25 cellular contexts compared by ENCODE assay signal in the genomic region with DNA sequence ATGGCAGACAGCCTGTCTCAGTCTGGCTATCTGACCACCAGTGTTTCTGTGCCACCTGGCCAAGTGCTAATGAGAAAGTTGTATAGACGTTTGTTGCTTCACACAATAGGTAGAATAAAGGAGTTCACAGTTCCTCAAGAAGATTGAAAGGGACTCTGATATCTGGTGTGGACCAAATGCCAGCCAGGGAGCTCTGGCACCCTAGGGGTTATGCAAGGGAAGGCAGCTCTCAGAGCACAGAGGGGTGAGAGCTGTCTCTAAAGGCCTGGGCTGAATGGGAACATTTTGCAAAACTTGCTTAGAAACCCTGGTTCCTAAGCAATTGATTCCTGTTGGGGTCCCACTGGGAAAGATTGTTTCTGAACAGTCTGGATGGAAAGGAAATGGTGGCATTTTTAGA.
"Had no signal": no experiment of that assay in that cellular context is flagged by ENCODE, and none has a peak within 500 bp of the region (broad histone marks: within the 10 kb centered on the region; RNA-seq: fewer than 3 reads in every experiment).

No MANE protein-coding gene starts in this region.

- H3K4me1 Mint-ChIP-seq: nephron had no signal

- H3K27me3 ChIP-seq: body of pancreas, left lung, pancreas, tibial nerve had no signal

- H3K36me3 Mint-ChIP-seq: activated naive CD4-positive, alpha-beta T cell treated with anti-CD3 and anti-CD28 coated beads, Interleukin-2, amount 50 U/mL, for 72 hours had no signal

- H3K4me1 ChIP-seq: body of pancreas, left lung, pancreas, psoas muscle, tibial nerve had no signal

- FAIRE-seq: endothelial cell of umbilical vein, pancreas had no signal

- DNase-seq: activated CD4-positive, alpha-beta T cell treated with anti-CD3 and anti-CD28 coated beads for 4 hours; activated CD4-positive, alpha-beta T cell treated with anti-CD3 and anti-CD28 coated beads, Interleukin-2, amount 50 U/mL, for 4 hours; activated naive CD4-positive, alpha-beta T cell; activated T-cell treated with anti-CD3 and anti-CD28 coated beads for 4 hours; activated T-cell treated with anti-CD3 and anti-CD28 coated beads, Interleukin-2, amount 50 U/mL, for 72 hours; aorta; body of pancreas; cerebellar nuclear complex; cortex of kidney; effector memory CD8-positive, alpha-beta T cell; head of caudate nucleus; hippocampal formation; left lung; pancreas; psoas muscle; stimulated activated CD4-positive, alpha-beta T cell treated with anti-CD3 and anti-CD28 coated beads, Interleukin-2, amount 100 ng/mL, for 24 hours; stimulated activated naive CD4-positive, alpha-beta T cell treated with Interleukin-2 at 50 U/mL for 16 hours; T-helper 1 cell had no signal

- H3K27ac ChIP-seq: body of pancreas, left lung, pancreas, psoas muscle, tibial nerve had no signal

- H3K4me3 Mint-ChIP-seq: activated T-cell treated with anti-CD3 and anti-CD28 coated beads, Interleukin-2, amount 50 U/mL, for 72 hours; effector memory CD8-positive, alpha-beta T cell; nephron; T-helper 2 cell treated with Interferon-gamma antibody and Interleukin-4, amounts not matched to agents 5 μg/mL and 100 μg/mL, for 36 hours had no signal

- H3K36me3 ChIP-seq: left lung, pancreas, tibial nerve had no signal

- H3K9me3 Mint-ChIP-seq: activated naive CD4-positive, alpha-beta T cell treated with anti-CD3 and anti-CD28 coated beads, Interleukin-2, amount 50 U/mL, for 72 hours; activated T-cell treated with anti-CD3 and anti-CD28 coated beads, Interleukin-2, amount 50 U/mL, for 72 hours; effector memory CD8-positive, alpha-beta T cell; T-helper 2 cell treated with Interferon-gamma antibody and Interleukin-4, amounts not matched to agents 5 μg/mL and 100 μg/mL, for 36 hours had no signal

- H3K9me3 ChIP-seq: body of pancreas, left lung, pancreas, psoas muscle, tibial nerve had no signal

- H3K27ac Mint-ChIP-seq: activated naive CD4-positive, alpha-beta T cell treated with anti-CD3 and anti-CD28 coated beads, Interleukin-2, amount 50 U/mL, for 72 hours; activated T-cell treated with anti-CD3 and anti-CD28 coated beads, Interleukin-2, amount 50 U/mL, for 72 hours; effector memory CD8-positive, alpha-beta T cell; nephron; T-helper 2 cell treated with Interferon-gamma antibody and Interleukin-4, amounts not matched to agents 5 μg/mL and 100 μg/mL, for 36 hours had no signal

- H3K4me3 ChIP-seq: body of pancreas, left lung, lung, pancreas, psoas muscle, smooth muscle cell, tibial nerve had no signal
